Comparison of ENCODE assay signal across 11 cellular contexts in genomic region chr14:55123101-55123500, GRCh38. TPM values are rescaled to one million over a fixed set of nuclear protein-coding genes. Genes with fewer than 3 reads are reported as not detected.
DNase-seq lines count a peak whose midpoint lies in the region; ATAC-seq lines count a peak whose summit lies in the region.
"Had no signal": no experiment of that assay in that cellular context is flagged by ENCODE, and none has a peak within 500 bp of the region (broad histone marks: within the 10 kb centered on the region; RNA-seq: fewer than 3 reads in every experiment).

No MANE protein-coding gene starts in this region.

- peak overlapping the region; percentile 26 for H3K27ac ChIP-seq in muscle layer of duodenum (ENCODE audit: low read length)

- no peaks in the 10 kb centered on the region for H3K9me3 ChIP-seq in muscle layer of duodenum (ENCODE audit: control insufficient read depth in 1 of 2, low read length in 2 of 2)

- no peaks in the 10 kb centered on the region for H3K36me3 ChIP-seq in muscle layer of duodenum (ENCODE audit: control insufficient read depth in 1 of 2, insufficient read depth in 2 of 2, low read length in 2 of 2)

- no peaks in the 10 kb centered on the region for H3K27me3 ChIP-seq in muscle layer of duodenum (ENCODE audit: low read depth, low read length)

- H3K4me3 ChIP-seq in muscle layer of duodenum (ENCODE audit: low read depth in 1 of 2, low read length in 2 of 2): no peak overlapping the region

- H3K4me1 ChIP-seq in muscle layer of duodenum (ENCODE audit: control insufficient read depth in 1 of 2, insufficient read depth in 2 of 2, low read length in 2 of 2): peaks cover 10 to 20% of the 10 kb centered on the region in 2 donors

- DNase-seq in A172 (ENCODE audit: low spot score): peak; percentile 70
- DNase-seq in HT1080 (ENCODE audit: low read depth): peak; percentile 86
- DNase-seq in dedifferentiated amniotic fluid mesenchymal stem cell (ENCODE audit: extremely low spot score): peak; percentile 63
- no peak for DNase-seq in iPS-NIHi7 (ENCODE audit: extremely low spot score)
- no peak for DNase-seq in NCI-H1417 (lab: John Stamatoyannopoulos, UW)
- DNase-seq in COLO668 (lab: John Stamatoyannopoulos, UW; ENCODE audit: unreplicated experiment): no peak
- DNase-seq: activated naive CD8-positive, alpha-beta T cell treated with anti-CD3 and anti-CD28 coated beads for 36 hours; naive thymus-derived CD4-positive, alpha-beta T cell; stimulated activated naive B cell treated with anti-CD40 and anti-IgM and Interleukin-4, amounts not matched to agents 10 μg/mL and 1 μg/mL and 100 μg/mL, for 72 hours had no signal

- no peak for ATAC-seq in GM18511 (IDR thresholded peaks at IDR 0.05; ENCODE audit: unreplicated experiment)
- ATAC-seq: naive thymus-derived CD4-positive, alpha-beta T cell; stimulated activated naive B cell treated with anti-CD40 and anti-IgM and Interleukin-4, amounts not matched to agents 10 μg/mL and 1 μg/mL and 100 μg/mL, for 72 hours had no signal

RNA-seq across cellular contexts. Expression of gene LGALS3, which starts 6.0 kb away (rescaled TPM):
- 87.7 and 134 TPM in 2 replicates for total RNA-seq in A172 (2014; rRNA removed; shearing (Covaris generic))
- 53.8 and 69.3 TPM in 2 replicates for total RNA-seq in HT1080 (2014; rRNA removed; shearing (Covaris generic))
- 64.0 and 72.8 TPM in 2 replicates for polyA plus RNA-seq in HT1080 (2015; cell fraction: cytosol; rRNA removed)
- polyA plus RNA-seq in HT1080 (2015; cell fraction: nucleus; rRNA removed): 56.5 and 67.4 TPM in 2 replicates

Comparison
In these comparisons a context has a peak if more than half of its experiments do, and no peak if none do; other contexts are left out.
1. DNase-seq: peak in A172 (single experiment), HT1080 (single experiment) and dedifferentiated amniotic fluid mesenchymal stem cell (single experiment); none in iPS-NIHi7 (single experiment), NCI-H1417 (0 of 3) and COLO668 (single experiment).